Comparison of ENCODE assay signal across 24 cellular contexts in genomic region chr7:101861223-101861775, GRCh38. TPM values are rescaled to one million over a fixed set of nuclear protein-coding genes. Genes with fewer than 3 reads are reported as not detected.
DNase-seq lines count a peak whose midpoint lies in the region; ATAC-seq and TF ChIP-seq lines count a peak whose summit lies in the region.
"Had no signal": no experiment of that assay in that cellular context is flagged by ENCODE, and none has a peak within 500 bp of the region (broad histone marks: within the 10 kb centered on the region; RNA-seq: fewer than 3 reads in every experiment).

No MANE protein-coding gene starts in this region.

- H3K27me3 Mint-ChIP-seq in stimulated activated memory B cell treated with anti-CD40 and anti-IgM and Interleukin-4, amounts not matched to agents 10 μg/mL and 1 μg/mL and 100 μg/mL, for 72 hours: no peaks in the 10 kb centered on the region
- H3K27me3 Mint-ChIP-seq in activated CD8-positive, alpha-beta T cell treated with anti-CD3 and anti-CD28 coated beads, Interleukin-2, amount 10 ng/mL, durations not matched to agents 7 days and 5 days (ENCODE audit: low read depth): no peaks in the 10 kb centered on the region

- H3K27ac Mint-ChIP-seq in stimulated activated memory B cell treated with anti-CD40 and anti-IgM and Interleukin-4, amounts not matched to agents 10 μg/mL and 1 μg/mL and 100 μg/mL, for 72 hours: peak overlapping the region; percentile 79
- no peak overlapping the region for H3K27ac Mint-ChIP-seq in activated CD8-positive, alpha-beta T cell treated with anti-CD3 and anti-CD28 coated beads, Interleukin-2, amount 10 ng/mL, durations not matched to agents 7 days and 5 days
- H3K27ac Mint-ChIP-seq: activated naive CD4-positive, alpha-beta T cell treated with anti-CD3 and anti-CD28 coated beads, Interleukin-2, amount 10 ng/mL, durations not matched to agents 7 days and 5 days had no signal

- H3K9me3 Mint-ChIP-seq in stimulated activated memory B cell treated with anti-CD40 and anti-IgM and Interleukin-4, amounts not matched to agents 10 μg/mL and 1 μg/mL and 100 μg/mL, for 72 hours: no peaks in the 10 kb centered on the region
- no peaks in the 10 kb centered on the region for H3K9me3 Mint-ChIP-seq in activated CD8-positive, alpha-beta T cell treated with anti-CD3 and anti-CD28 coated beads, Interleukin-2, amount 10 ng/mL, durations not matched to agents 7 days and 5 days (ENCODE audit: insufficient read depth)
- H3K9me3 Mint-ChIP-seq: activated naive CD4-positive, alpha-beta T cell treated with anti-CD3 and anti-CD28 coated beads, Interleukin-2, amount 10 ng/mL, durations not matched to agents 7 days and 5 days; activated T-cell treated with anti-CD3 and anti-CD28 coated beads, Interleukin-2, amount 50 U/mL, for 4 hours had no signal

- intact Hi-C loops in Right ventricle myocardium superior (cut with DNase I): no loop called here
- intact Hi-C loops in cardiac septum (cut with DNase I): no loop called here

- H3K27ac ChIP-seq in SK-N-MC (peak overlapping the region; percentile 6), iPS-20b (ENCODE audit: low read length) (no peak overlapping the region), tibial nerve (peak overlapping the region in 1 of 4 donors; percentile 90)
- H3K27ac ChIP-seq: upper lobe of right lung had no signal

- no peaks in the 10 kb centered on the region for H3K9me3 ChIP-seq in SK-N-MC (ENCODE audit: low read depth, low read length)
- H3K9me3 ChIP-seq in iPS-20b (ENCODE audit: insufficient read depth, low read depth, low read length): no peaks in the 10 kb centered on the region
- no peaks in the 10 kb centered on the region for H3K9me3 ChIP-seq in tibial nerve
- H3K9me3 ChIP-seq: upper lobe of right lung had no signal

- no peak for TF ChIP-seq POLR2A in tibial nerve (IDR thresholded peaks at IDR 0.05)

- POLR2A ChIA-PET in activated CD8-positive, alpha-beta T cell treated with anti-CD3 and anti-CD28 coated beads, Interleukin-2, amount 10 ng/mL, durations not matched to agents 7 days and 5 days (lab: Charles Lee): no interaction called here

- CTCF ChIA-PET in activated CD8-positive, alpha-beta T cell treated with anti-CD3 and anti-CD28 coated beads, Interleukin-2, amount 10 ng/mL, durations not matched to agents 7 days and 5 days (lab: Charles Lee): no interaction called here

- H3K4me1 ChIP-seq in iPS-20b (ENCODE audit: insufficient read depth, low read length): peaks cover 44% of the 10 kb centered on the region
- H3K4me1 ChIP-seq in tibial nerve: peaks cover 0 to 57% (median 24%) of the 10 kb centered on the region in 4 donors

- H3K4me3 ChIP-seq in SK-N-MC (peak overlapping the region; percentile 40), iPS-20b (ENCODE audit: low read length) (peak overlapping the region; percentile 49), tibial nerve (no peak overlapping the region)
- H3K4me3 ChIP-seq: upper lobe of right lung had no signal

- peaks cover 59% of the 10 kb centered on the region for H3K4me1 Mint-ChIP-seq in stimulated activated memory B cell treated with anti-CD40 and anti-IgM and Interleukin-4, amounts not matched to agents 10 μg/mL and 1 μg/mL and 100 μg/mL, for 72 hours
- peaks cover 26% of the 10 kb centered on the region for H3K4me1 Mint-ChIP-seq in activated CD8-positive, alpha-beta T cell treated with anti-CD3 and anti-CD28 coated beads, Interleukin-2, amount 10 ng/mL, durations not matched to agents 7 days and 5 days (ENCODE audit: low read depth)

- H3K4me3 Mint-ChIP-seq in stimulated activated memory B cell treated with anti-CD40 and anti-IgM and Interleukin-4, amounts not matched to agents 10 μg/mL and 1 μg/mL and 100 μg/mL, for 72 hours: no peak overlapping the region
- H3K4me3 Mint-ChIP-seq in activated CD8-positive, alpha-beta T cell treated with anti-CD3 and anti-CD28 coated beads, Interleukin-2, amount 10 ng/mL, durations not matched to agents 7 days and 5 days: no peak overlapping the region
- H3K4me3 Mint-ChIP-seq: activated naive CD4-positive, alpha-beta T cell treated with anti-CD3 and anti-CD28 coated beads, Interleukin-2, amount 10 ng/mL, durations not matched to agents 7 days and 5 days; activated T-cell treated with anti-CD3 and anti-CD28 coated beads, Interleukin-2, amount 50 U/mL, for 4 hours had no signal

- peaks cover 8% of the 10 kb centered on the region for H3K36me3 Mint-ChIP-seq in stimulated activated memory B cell treated with anti-CD40 and anti-IgM and Interleukin-4, amounts not matched to agents 10 μg/mL and 1 μg/mL and 100 μg/mL, for 72 hours
- H3K36me3 Mint-ChIP-seq in activated CD8-positive, alpha-beta T cell treated with anti-CD3 and anti-CD28 coated beads, Interleukin-2, amount 10 ng/mL, durations not matched to agents 7 days and 5 days (ENCODE audit: low read depth): no peaks in the 10 kb centered on the region
- H3K36me3 Mint-ChIP-seq: activated naive CD4-positive, alpha-beta T cell treated with anti-CD3 and anti-CD28 coated beads, Interleukin-2, amount 10 ng/mL, durations not matched to agents 7 days and 5 days had no signal

- TF ChIP-seq EP300 in tibial nerve (IDR thresholded peaks at IDR 0.05): no peak

- peak; percentile 21 for ATAC-seq in Right ventricle myocardium superior (ENCODE audit: poor library complexity)
- no peak for ATAC-seq in stimulated activated memory B cell treated with anti-CD40 and anti-IgM and Interleukin-4, amounts not matched to agents 10 μg/mL and 1 μg/mL and 100 μg/mL, for 72 hours
- ATAC-seq in activated CD8-positive, alpha-beta T cell treated with anti-CD3 and anti-CD28 coated beads, Interleukin-2, amount 10 ng/mL, durations not matched to agents 7 days and 5 days: no peak
- ATAC-seq in GM21717 (IDR thresholded peaks at IDR 0.05; ENCODE audit: unreplicated experiment): no peak
- ATAC-seq: activated CD4-positive, CD25-positive, alpha-beta regulatory T cell treated with anti-CD3 and anti-CD28 coated beads, Interleukin-2, amount 50 U/mL, for 24 hours; activated T-cell treated with anti-CD3 and anti-CD28 coated beads, Interleukin-2, amount 50 U/mL, for 4 hours; upper lobe of right lung had no signal

- DNase-seq in Right ventricle myocardium superior (no peak), cardiac septum (ENCODE audit: low spot score) (no peak), SK-N-MC (ENCODE audit: low read depth, low spot score) (no peak), tibial nerve (ENCODE audit: low spot score in 2 of 2) (no peak)
- DNase-seq in activated CD8-positive, alpha-beta T cell treated with anti-CD3 and anti-CD28 coated beads, Interleukin-2, amount 10 ng/mL, durations not matched to agents 7 days and 5 days: no peak
- DNase-seq: activated CD8-positive, alpha-beta memory T cell treated with anti-CD3 and anti-CD28 coated beads for 24 hours; activated naive CD4-positive, alpha-beta T cell treated with anti-CD3 and anti-CD28 coated beads, Interleukin-2, amount 10 ng/mL, durations not matched to agents 7 days and 5 days; activated T-cell treated with anti-CD3 and anti-CD28 coated beads, Interleukin-2, amount 50 U/mL, for 4 hours; aorta; C1 segment of cervical spinal cord; Calu3; cerebellar nuclear complex; GOT3; hippocampal formation; NCI-H1417; NCI-H510A treated with DMSO at 0.1 percent for 48 hours; retina; RPMI8226; T1000; upper lobe of right lung had no signal

- H3K9ac ChIP-seq in SK-N-MC (ENCODE audit: insufficient read length) (no peak overlapping the region), iPS-20b (ENCODE audit: low read depth, low read length) (peak overlapping the region; percentile 47; the same call in 1 of the 2 replicates)

- H3K27me3 ChIP-seq in iPS-20b (ENCODE audit: insufficient read depth, low read length) (no peaks in the 10 kb centered on the region), tibial nerve (no peaks in the 10 kb centered on the region)
- H3K27me3 ChIP-seq: upper lobe of right lung had no signal

- TF ChIP-seq CTCF in tibial nerve (IDR thresholded peaks at IDR 0.05): no peak

- 86 to 93% methylated on average over 8 of the region's 8 CpGs for WGBS in tibial nerve, 2 donors

- H3K36me3 ChIP-seq in SK-N-MC (ENCODE audit: insufficient read depth, low read length) (no peaks in the 10 kb centered on the region), iPS-20b (ENCODE audit: insufficient read depth, low read depth, low read length) (no peaks in the 10 kb centered on the region; the same call in 1 of the 2 replicates), tibial nerve (no peaks in the 10 kb centered on the region)
- H3K36me3 ChIP-seq: upper lobe of right lung had no signal

RNA-seq across cellular contexts. Expression of gene CUX1, which starts 43.9 kb away (rescaled TPM):
- 97.4 TPM for total RNA-seq in Right ventricle myocardium superior
- 171 TPM for total RNA-seq in cardiac septum
- 10 to 100 TPM; 30.7 to 31.2 TPM for total RNA-seq in activated CD8-positive, alpha-beta T cell treated with anti-CD3 and anti-CD28 coated beads, Interleukin-2, amount 10 ng/mL, durations not matched to agents 7 days and 5 days
- total RNA-seq in tibial nerve: 100 to 1,000 TPM in 1 of 4 donors, 10 to 100 TPM in 3; 74.5 to 104 (median 84.3) TPM

Comparison
In these comparisons a context has a peak if more than half of its experiments do, and no peak if none do; other contexts are left out.
1. H3K4me3 ChIP-seq: peak in SK-N-MC (single experiment) and iPS-20b (single experiment); none in tibial nerve (0 of 4).